ENCODE assay signal across 22 cellular contexts in genomic region chr22:35266277-35266676, GRCh38.
"Had no signal": no experiment of that assay in that cellular context is flagged by ENCODE, and none has a peak within 500 bp of the region (broad histone marks: within the 10 kb centered on the region; RNA-seq: fewer than 3 reads in every experiment).

No MANE protein-coding gene starts in this region.

- H3K27me3 Mint-ChIP-seq: activated CD4-positive, alpha-beta T cell treated with anti-CD3 and anti-CD28 coated beads, Interleukin-2, amount 10 ng/mL, durations not matched to agents 7 days and 5 days; activated CD8-positive, alpha-beta memory T cell treated with anti-CD3 and anti-CD28 coated beads, Interleukin-2, amount 10 ng/mL, durations not matched to agents 7 days and 5 days; activated CD8-positive, alpha-beta T cell treated with anti-CD3 and anti-CD28 coated beads for 36 hours; activated naive CD4-positive, alpha-beta T cell treated with anti-CD3 and anti-CD28 coated beads, Interleukin-2, amount 50 U/mL, for 24 hours; dendritic cell treated with granulocyte-macrophage colony-stimulating factor and Interleukin-4, amounts not matched to agents 40 ng/mL and 50 ng/mL, for 4 days; naive thymus-derived CD8-positive, alpha-beta T cell; stimulated activated naive CD8-positive, alpha-beta T cell treated with anti-CD3 and anti-CD28 coated beads, Interleukin-15, amount 100 ng/mL, for 72 hours had no signal

- H3K27ac ChIP-seq: left lung, neural progenitor cell, suprapubic skin, tibial nerve had no signal

- H3K9me3 ChIP-seq: left lung, suprapubic skin, tibial nerve had no signal

- H2AFZ ChIP-seq: neural progenitor cell had no signal

- H3K27ac Mint-ChIP-seq: activated CD4-positive, alpha-beta T cell treated with anti-CD3 and anti-CD28 coated beads, Interleukin-2, amount 10 ng/mL, durations not matched to agents 7 days and 5 days; activated CD8-positive, alpha-beta memory T cell treated with anti-CD3 and anti-CD28 coated beads, Interleukin-2, amount 10 ng/mL, durations not matched to agents 7 days and 5 days; activated CD8-positive, alpha-beta T cell treated with anti-CD3 and anti-CD28 coated beads for 36 hours; activated naive CD4-positive, alpha-beta T cell treated with anti-CD3 and anti-CD28 coated beads, Interleukin-2, amount 50 U/mL, for 24 hours; activated T-helper 1 cell treated with anti-CD3 and anti-CD28 coated beads, Interleukin-12 subunit alpha, Interleukin-12 subunit beta, Interleukin-2, Interleukin-4 antibody, amounts not matched to agents 30 ng/mL and 10 ng/mL and 1 ng/mL, durations not matched to agents 14 hours and 24 hours and 36 hours; brain; dendritic cell treated with granulocyte-macrophage colony-stimulating factor and Interleukin-4, amounts not matched to agents 40 ng/mL and 50 ng/mL, for 4 days; neural progenitor cell; stimulated activated naive CD8-positive, alpha-beta T cell treated with anti-CD3 and anti-CD28 coated beads, Interleukin-15, amount 100 ng/mL, for 72 hours had no signal

- H3K4me2 ChIP-seq: neural progenitor cell had no signal

- ATAC-seq: activated CD8-positive, alpha-beta memory T cell treated with anti-CD3 and anti-CD28 coated beads, Interleukin-2, amount 10 ng/mL, durations not matched to agents 7 days and 5 days; activated CD8-positive, alpha-beta T cell treated with anti-CD3 and anti-CD28 coated beads for 36 hours; left lung; naive thymus-derived CD8-positive, alpha-beta T cell; right cardiac atrium; stimulated activated effector memory CD8-positive, alpha-beta T cell treated with anti-CD3 and anti-CD28 coated beads, Interleukin-12 subunit alpha, Interleukin-12 subunit beta, amount 100 ng/mL, for 72 hours; stimulated activated naive CD8-positive, alpha-beta T cell treated with anti-CD3 and anti-CD28 coated beads, Interleukin-15, amount 100 ng/mL, for 72 hours had no signal

- H3K4me3 ChIP-seq: left lung, neural progenitor cell, suprapubic skin, tibial nerve had no signal

- H3K9me3 Mint-ChIP-seq: activated CD4-positive, alpha-beta T cell treated with anti-CD3 and anti-CD28 coated beads, Interleukin-2, amount 10 ng/mL, durations not matched to agents 7 days and 5 days; activated CD8-positive, alpha-beta T cell treated with anti-CD3 and anti-CD28 coated beads for 36 hours; activated naive CD4-positive, alpha-beta T cell treated with anti-CD3 and anti-CD28 coated beads, Interleukin-2, amount 50 U/mL, for 24 hours; activated T-helper 1 cell treated with anti-CD3 and anti-CD28 coated beads, Interleukin-12 subunit alpha, Interleukin-12 subunit beta, Interleukin-2, Interleukin-4 antibody, amounts not matched to agents 30 ng/mL and 10 ng/mL and 1 ng/mL, durations not matched to agents 14 hours and 24 hours and 36 hours; brain; dendritic cell treated with granulocyte-macrophage colony-stimulating factor and Interleukin-4, amounts not matched to agents 40 ng/mL and 50 ng/mL, for 4 days; naive thymus-derived CD8-positive, alpha-beta T cell; neural progenitor cell; stimulated activated effector memory CD8-positive, alpha-beta T cell treated with anti-CD3 and anti-CD28 coated beads, Interleukin-12 subunit alpha, Interleukin-12 subunit beta, amount 100 ng/mL, for 72 hours; stimulated activated naive CD8-positive, alpha-beta T cell treated with anti-CD3 and anti-CD28 coated beads, Interleukin-15, amount 100 ng/mL, for 72 hours had no signal

- H3K4me1 ChIP-seq: left lung, neural progenitor cell, suprapubic skin, tibial nerve had no signal

- H3K4me3 Mint-ChIP-seq: activated CD4-positive, alpha-beta T cell treated with anti-CD3 and anti-CD28 coated beads, Interleukin-2, amount 10 ng/mL, durations not matched to agents 7 days and 5 days; activated CD8-positive, alpha-beta memory T cell treated with anti-CD3 and anti-CD28 coated beads, Interleukin-2, amount 10 ng/mL, durations not matched to agents 7 days and 5 days; activated CD8-positive, alpha-beta T cell treated with anti-CD3 and anti-CD28 coated beads for 36 hours; activated naive CD4-positive, alpha-beta T cell treated with anti-CD3 and anti-CD28 coated beads, Interleukin-2, amount 50 U/mL, for 24 hours; activated T-helper 1 cell treated with anti-CD3 and anti-CD28 coated beads, Interleukin-12 subunit alpha, Interleukin-12 subunit beta, Interleukin-2, Interleukin-4 antibody, amounts not matched to agents 30 ng/mL and 10 ng/mL and 1 ng/mL, durations not matched to agents 14 hours and 24 hours and 36 hours; brain; dendritic cell treated with granulocyte-macrophage colony-stimulating factor and Interleukin-4, amounts not matched to agents 40 ng/mL and 50 ng/mL, for 4 days; naive thymus-derived CD8-positive, alpha-beta T cell; neural progenitor cell; stimulated activated effector memory CD8-positive, alpha-beta T cell treated with anti-CD3 and anti-CD28 coated beads, Interleukin-12 subunit alpha, Interleukin-12 subunit beta, amount 100 ng/mL, for 72 hours; stimulated activated naive CD8-positive, alpha-beta T cell treated with anti-CD3 and anti-CD28 coated beads, Interleukin-15, amount 100 ng/mL, for 72 hours had no signal

- H3K27me3 ChIP-seq: left lung, neural progenitor cell, suprapubic skin, tibial nerve had no signal

- H3K4me1 Mint-ChIP-seq: neural progenitor cell had no signal

- DNase-seq: activated CD4-positive, alpha-beta T cell treated with anti-CD3 and anti-CD28 coated beads, Interleukin-2, amount 10 ng/mL, durations not matched to agents 7 days and 5 days; activated CD4-positive, CD25-positive, alpha-beta regulatory T cell treated with anti-CD3 and anti-CD28 coated beads, Interleukin-2, amount 50 U/mL, for 72 hours; activated CD8-positive, alpha-beta memory T cell treated with anti-CD3 and anti-CD28 coated beads, Interleukin-2, amount 10 ng/mL, durations not matched to agents 7 days and 5 days; activated CD8-positive, alpha-beta T cell treated with anti-CD3 and anti-CD28 coated beads for 36 hours; activated gamma-delta T cell; anterior cingulate cortex; effector CD4-positive, alpha-beta T cell; foreskin melanocyte; kidney; left lung; naive thymus-derived CD8-positive, alpha-beta T cell; right cardiac atrium; stimulated activated CD4-positive, alpha-beta T cell treated with anti-CD3 and anti-CD28 coated beads, Interleukin-1b, Interleukin-23, amount 100 ng/mL, for 48 hours; stimulated activated naive CD8-positive, alpha-beta T cell treated with anti-CD3 and anti-CD28 coated beads, Interleukin-15, amount 100 ng/mL, for 72 hours had no signal
